2 cellular contexts compared by ENCODE assay signal in the genomic region with DNA sequence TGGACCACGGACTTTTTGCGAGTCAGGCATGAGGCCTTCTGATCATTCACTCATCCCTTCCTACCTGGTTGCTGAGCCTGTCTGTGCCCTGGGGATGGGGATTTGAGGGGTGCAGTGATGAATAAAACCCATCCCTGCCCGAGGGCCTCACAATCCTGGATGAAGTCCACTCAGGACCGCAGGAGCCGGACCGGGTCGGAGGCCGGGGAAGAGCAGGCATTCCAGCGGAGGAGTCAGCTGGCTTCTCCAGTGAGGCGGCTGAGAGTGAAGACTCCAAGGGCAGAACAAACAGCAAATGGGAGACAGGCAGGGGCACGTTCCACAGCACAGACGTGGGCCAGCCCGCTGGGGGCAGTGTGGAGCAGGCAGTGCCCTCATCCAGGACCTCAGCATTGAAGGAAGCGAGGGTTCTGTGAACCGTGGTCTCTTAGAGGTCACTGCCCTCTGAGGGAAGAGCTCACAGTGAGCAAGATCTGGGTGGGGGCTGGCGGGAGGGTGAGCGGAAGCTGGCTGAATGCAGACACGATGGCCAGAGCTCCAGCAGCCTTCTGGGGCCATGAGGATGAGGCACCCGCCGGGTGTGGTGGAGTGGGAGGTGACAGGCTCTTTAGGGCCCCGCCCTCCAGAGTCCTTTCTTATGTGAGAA.
TF ChIP-seq lines count a peak whose summit lies in the region.

No MANE protein-coding gene starts in this region.

TF ChIP-seq in GM23338, 12 proteins besides CTCF, POLR2A, EP300 and RAD21 (continued from another document):
- TF ChIP-seq, protein P1, sequence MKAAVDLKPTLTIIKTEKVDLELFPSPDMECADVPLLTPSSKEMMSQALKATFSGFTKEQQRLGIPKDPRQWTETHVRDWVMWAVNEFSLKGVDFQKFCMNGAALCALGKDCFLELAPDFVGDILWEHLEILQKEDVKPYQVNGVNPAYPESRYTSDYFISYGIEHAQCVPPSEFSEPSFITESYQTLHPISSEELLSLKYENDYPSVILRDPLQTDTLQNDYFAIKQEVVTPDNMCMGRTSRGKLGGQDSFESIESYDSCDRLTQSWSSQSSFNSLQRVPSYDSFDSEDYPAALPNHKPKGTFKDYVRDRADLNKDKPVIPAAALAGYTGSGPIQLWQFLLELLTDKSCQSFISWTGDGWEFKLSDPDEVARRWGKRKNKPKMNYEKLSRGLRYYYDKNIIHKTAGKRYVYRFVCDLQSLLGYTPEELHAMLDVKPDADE (IDR thresholded peaks at IDR 0.05) = no peak
- TF ChIP-seq EZH2phosphoT487 (IDR thresholded peaks at IDR 0.05; ENCODE audit: unreplicated experiment) (no peak), EZH2 (IDR thresholded peaks at IDR 0.05; ENCODE audit: low read depth, unreplicated experiment) (no peak), ZNF114 (CRISPR knock-in tag; IDR thresholded peaks at IDR 0.05) (no peak)
TF ChIP-seq in GM23338: peak in this region for 0.

TF ChIP-seq in HepG2, 621 proteins besides CTCF, POLR2A, EP300 and RAD21 (continued from another document and continues in another):
- TF ChIP-seq, protein P2, sequence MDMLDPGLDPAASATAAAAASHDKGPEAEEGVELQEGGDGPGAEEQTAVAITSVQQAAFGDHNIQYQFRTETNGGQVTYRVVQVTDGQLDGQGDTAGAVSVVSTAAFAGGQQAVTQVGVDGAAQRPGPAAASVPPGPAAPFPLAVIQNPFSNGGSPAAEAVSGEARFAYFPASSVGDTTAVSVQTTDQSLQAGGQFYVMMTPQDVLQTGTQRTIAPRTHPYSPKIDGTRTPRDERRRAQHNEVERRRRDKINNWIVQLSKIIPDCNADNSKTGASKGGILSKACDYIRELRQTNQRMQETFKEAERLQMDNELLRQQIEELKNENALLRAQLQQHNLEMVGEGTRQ (IDR thresholded peaks at IDR 0.05; ENCODE audit: low read depth, low read length) = no peak
- TF ChIP-seq, protein P2 (CRISPR knock-in tag; IDR thresholded peaks at IDR 0.05; ENCODE audit: borderline replicate concordance) = no peak
- TF ChIP-seq, protein P3, sequence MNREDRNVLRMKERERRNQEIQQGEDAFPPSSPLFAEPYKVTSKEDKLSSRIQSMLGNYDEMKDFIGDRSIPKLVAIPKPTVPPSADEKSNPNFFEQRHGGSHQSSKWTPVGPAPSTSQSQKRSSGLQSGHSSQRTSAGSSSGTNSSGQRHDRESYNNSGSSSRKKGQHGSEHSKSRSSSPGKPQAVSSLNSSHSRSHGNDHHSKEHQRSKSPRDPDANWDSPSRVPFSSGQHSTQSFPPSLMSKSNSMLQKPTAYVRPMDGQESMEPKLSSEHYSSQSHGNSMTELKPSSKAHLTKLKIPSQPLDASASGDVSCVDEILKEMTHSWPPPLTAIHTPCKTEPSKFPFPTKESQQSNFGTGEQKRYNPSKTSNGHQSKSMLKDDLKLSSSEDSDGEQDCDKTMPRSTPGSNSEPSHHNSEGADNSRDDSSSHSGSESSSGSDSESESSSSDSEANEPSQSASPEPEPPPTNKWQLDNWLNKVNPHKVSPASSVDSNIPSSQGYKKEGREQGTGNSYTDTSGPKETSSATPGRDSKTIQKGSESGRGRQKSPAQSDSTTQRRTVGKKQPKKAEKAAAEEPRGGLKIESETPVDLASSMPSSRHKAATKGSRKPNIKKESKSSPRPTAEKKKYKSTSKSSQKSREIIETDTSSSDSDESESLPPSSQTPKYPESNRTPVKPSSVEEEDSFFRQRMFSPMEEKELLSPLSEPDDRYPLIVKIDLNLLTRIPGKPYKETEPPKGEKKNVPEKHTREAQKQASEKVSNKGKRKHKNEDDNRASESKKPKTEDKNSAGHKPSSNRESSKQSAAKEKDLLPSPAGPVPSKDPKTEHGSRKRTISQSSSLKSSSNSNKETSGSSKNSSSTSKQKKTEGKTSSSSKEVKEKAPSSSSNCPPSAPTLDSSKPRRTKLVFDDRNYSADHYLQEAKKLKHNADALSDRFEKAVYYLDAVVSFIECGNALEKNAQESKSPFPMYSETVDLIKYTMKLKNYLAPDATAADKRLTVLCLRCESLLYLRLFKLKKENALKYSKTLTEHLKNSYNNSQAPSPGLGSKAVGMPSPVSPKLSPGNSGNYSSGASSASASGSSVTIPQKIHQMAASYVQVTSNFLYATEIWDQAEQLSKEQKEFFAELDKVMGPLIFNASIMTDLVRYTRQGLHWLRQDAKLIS (CRISPR knock-in tag; IDR thresholded peaks at IDR 0.05) = no peak
- no peak for TF ChIP-seq STAT5B (CRISPR knock-in tag; IDR thresholded peaks at IDR 0.05)
- TF ChIP-seq SUZ12 (IDR thresholded peaks at IDR 0.05; ENCODE audit: low read depth, low read length) = no peak
- peak; percentile 29; the same call in 1 of the 2 replicates for TF ChIP-seq HOXA3 (CRISPR knock-in tag; IDR thresholded peaks at IDR 0.05)
- TF ChIP-seq NONO (IDR thresholded peaks at IDR 0.05) = no peak
- peak; percentile 79 for TF ChIP-seq NONO (CRISPR knock-in tag; conservative IDR thresholded peaks at IDR 0.05)
- TF ChIP-seq REXO4 (CRISPR knock-in tag; IDR thresholded peaks at IDR 0.05; ENCODE audit: borderline replicate concordance) = no peak
- TF ChIP-seq ZNF350 (CRISPR knock-in tag; IDR thresholded peaks at IDR 0.05; ENCODE audit: borderline replicate concordance, low read depth) = peak; percentile 71; the same call in 1 of the 2 replicates
- TF ChIP-seq ZBTB38 (CRISPR knock-in tag; IDR thresholded peaks at IDR 0.05) = peak; percentile 52; the same call in 1 of the 2 replicates
- TF ChIP-seq, protein P4, sequence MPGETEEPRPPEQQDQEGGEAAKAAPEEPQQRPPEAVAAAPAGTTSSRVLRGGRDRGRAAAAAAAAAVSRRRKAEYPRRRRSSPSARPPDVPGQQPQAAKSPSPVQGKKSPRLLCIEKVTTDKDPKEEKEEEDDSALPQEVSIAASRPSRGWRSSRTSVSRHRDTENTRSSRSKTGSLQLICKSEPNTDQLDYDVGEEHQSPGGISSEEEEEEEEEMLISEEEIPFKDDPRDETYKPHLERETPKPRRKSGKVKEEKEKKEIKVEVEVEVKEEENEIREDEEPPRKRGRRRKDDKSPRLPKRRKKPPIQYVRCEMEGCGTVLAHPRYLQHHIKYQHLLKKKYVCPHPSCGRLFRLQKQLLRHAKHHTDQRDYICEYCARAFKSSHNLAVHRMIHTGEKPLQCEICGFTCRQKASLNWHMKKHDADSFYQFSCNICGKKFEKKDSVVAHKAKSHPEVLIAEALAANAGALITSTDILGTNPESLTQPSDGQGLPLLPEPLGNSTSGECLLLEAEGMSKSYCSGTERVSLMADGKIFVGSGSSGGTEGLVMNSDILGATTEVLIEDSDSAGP (CRISPR knock-in tag; IDR thresholded peaks at IDR 0.05; ENCODE audit: borderline replicate concordance) = peak; percentile 57; the same call in 1 of the 2 replicates
- TF ChIP-seq, protein P5, sequence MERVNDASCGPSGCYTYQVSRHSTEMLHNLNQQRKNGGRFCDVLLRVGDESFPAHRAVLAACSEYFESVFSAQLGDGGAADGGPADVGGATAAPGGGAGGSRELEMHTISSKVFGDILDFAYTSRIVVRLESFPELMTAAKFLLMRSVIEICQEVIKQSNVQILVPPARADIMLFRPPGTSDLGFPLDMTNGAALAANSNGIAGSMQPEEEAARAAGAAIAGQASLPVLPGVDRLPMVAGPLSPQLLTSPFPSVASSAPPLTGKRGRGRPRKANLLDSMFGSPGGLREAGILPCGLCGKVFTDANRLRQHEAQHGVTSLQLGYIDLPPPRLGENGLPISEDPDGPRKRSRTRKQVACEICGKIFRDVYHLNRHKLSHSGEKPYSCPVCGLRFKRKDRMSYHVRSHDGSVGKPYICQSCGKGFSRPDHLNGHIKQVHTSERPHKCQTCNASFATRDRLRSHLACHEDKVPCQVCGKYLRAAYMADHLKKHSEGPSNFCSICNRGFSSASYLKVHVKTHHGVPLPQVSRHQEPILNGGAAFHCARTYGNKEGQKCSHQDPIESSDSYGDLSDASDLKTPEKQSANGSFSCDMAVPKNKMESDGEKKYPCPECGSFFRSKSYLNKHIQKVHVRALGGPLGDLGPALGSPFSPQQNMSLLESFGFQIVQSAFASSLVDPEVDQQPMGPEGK (CRISPR knock-in tag; IDR thresholded peaks at IDR 0.05) = peak; percentile 37; the same call in 1 of the 2 replicates
- TF ChIP-seq BRCA1 (CRISPR knock-in tag; IDR thresholded peaks at IDR 0.05) = no peak
- TF ChIP-seq BHLHE40 (IDR thresholded peaks at IDR 0.05; ENCODE audit: low read length) = peak; percentile 76
- no peak for TF ChIP-seq THYN1 (CRISPR knock-in tag; IDR thresholded peaks at IDR 0.05; ENCODE audit: borderline replicate concordance, low read depth)
- peak; percentile 65 for TF ChIP-seq SAP130 (CRISPR knock-in tag; IDR thresholded peaks at IDR 0.05; ENCODE audit: low read depth)
- 0 out of 3 replicates have a peak, but pooled peaks have one; percentile 52 for TF ChIP-seq MXI1 (IDR thresholded peaks at IDR 0.05; ENCODE audit: borderline replicate concordance, low read depth, low read length)
- 0 out of 2 replicates have a peak, but pooled peaks have one; percentile 67 for TF ChIP-seq HNRNPL (IDR thresholded peaks at IDR 0.05; ENCODE audit: low read depth, low read length)
- no peak for TF ChIP-seq SOX6 (IDR thresholded peaks at IDR 0.05)
- TF ChIP-seq SOX6 (CRISPR knock-in tag; IDR thresholded peaks at IDR 0.05) = peak; percentile 28; the same call in 1 of the 2 replicates
- no peak for TF ChIP-seq HMGA1 (CRISPR knock-in tag; conservative IDR thresholded peaks at IDR 0.05)
- TF ChIP-seq PCBP1 (IDR thresholded peaks at IDR 0.05; ENCODE audit: borderline replicate concordance, low read depth, low read length) = no peak
- no peak for TF ChIP-seq ZNF260 (CRISPR knock-in tag; IDR thresholded peaks at IDR 0.05; ENCODE audit: borderline replicate concordance, low read depth)
- TF ChIP-seq, protein P1 (CRISPR knock-in tag; IDR thresholded peaks at IDR 0.05) = no peak
- peak; percentile 66 for TF ChIP-seq NR2C2 (CRISPR knock-in tag; IDR thresholded peaks at IDR 0.05; ENCODE audit: borderline replicate concordance)
- peak; percentile 33; the same call in 1 of the 2 replicates for TF ChIP-seq FOXC1 (CRISPR knock-in tag; IDR thresholded peaks at IDR 0.05; ENCODE audit: borderline replicate concordance)
- TF ChIP-seq ETV5 (CRISPR knock-in tag; IDR thresholded peaks at IDR 0.05; ENCODE audit: borderline replicate concordance) = peak; percentile 70
- TF ChIP-seq ZNF44 (CRISPR knock-in tag; IDR thresholded peaks at IDR 0.05) = 0 out of 2 replicates have a peak, but pooled peaks have one; percentile 42
- TF ChIP-seq, protein P6, sequence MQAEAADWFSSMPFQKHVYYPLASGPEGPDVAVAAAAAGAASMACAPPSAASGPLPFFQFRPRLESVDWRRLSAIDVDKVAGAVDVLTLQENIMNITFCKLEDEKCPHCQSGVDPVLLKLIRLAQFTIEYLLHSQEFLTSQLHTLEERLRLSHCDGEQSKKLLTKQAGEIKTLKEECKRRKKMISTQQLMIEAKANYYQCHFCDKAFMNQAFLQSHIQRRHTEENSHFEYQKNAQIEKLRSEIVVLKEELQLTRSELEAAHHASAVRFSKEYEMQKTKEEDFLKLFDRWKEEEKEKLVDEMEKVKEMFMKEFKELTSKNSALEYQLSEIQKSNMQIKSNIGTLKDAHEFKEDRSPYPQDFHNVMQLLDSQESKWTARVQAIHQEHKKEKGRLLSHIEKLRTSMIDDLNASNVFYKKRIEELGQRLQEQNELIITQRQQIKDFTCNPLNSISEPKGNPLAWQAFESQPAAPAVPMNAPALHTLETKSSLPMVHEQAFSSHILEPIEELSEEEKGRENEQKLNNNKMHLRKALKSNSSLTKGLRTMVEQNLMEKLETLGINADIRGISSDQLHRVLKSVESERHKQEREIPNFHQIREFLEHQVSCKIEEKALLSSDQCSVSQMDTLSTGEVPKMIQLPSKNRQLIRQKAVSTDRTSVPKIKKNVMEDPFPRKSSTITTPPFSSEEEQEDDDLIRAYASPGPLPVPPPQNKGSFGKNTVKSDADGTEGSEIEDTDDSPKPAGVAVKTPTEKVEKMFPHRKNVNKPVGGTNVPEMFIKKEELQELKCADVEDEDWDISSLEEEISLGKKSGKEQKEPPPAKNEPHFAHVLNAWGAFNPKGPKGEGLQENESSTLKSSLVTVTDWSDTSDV (CRISPR knock-in tag; IDR thresholded peaks at IDR 0.05) = 0 out of 2 replicates have a peak, but pooled peaks have one; percentile 26
- TF ChIP-seq, protein P7, sequence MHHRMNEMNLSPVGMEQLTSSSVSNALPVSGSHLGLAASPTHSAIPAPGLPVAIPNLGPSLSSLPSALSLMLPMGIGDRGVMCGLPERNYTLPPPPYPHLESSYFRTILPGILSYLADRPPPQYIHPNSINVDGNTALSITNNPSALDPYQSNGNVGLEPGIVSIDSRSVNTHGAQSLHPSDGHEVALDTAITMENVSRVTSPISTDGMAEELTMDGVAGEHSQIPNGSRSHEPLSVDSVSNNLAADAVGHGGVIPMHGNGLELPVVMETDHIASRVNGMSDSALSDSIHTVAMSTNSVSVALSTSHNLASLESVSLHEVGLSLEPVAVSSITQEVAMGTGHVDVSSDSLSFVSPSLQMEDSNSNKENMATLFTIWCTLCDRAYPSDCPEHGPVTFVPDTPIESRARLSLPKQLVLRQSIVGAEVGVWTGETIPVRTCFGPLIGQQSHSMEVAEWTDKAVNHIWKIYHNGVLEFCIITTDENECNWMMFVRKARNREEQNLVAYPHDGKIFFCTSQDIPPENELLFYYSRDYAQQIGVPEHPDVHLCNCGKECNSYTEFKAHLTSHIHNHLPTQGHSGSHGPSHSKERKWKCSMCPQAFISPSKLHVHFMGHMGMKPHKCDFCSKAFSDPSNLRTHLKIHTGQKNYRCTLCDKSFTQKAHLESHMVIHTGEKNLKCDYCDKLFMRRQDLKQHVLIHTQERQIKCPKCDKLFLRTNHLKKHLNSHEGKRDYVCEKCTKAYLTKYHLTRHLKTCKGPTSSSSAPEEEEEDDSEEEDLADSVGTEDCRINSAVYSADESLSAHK (CRISPR knock-in tag; IDR thresholded peaks at IDR 0.05; ENCODE audit: borderline replicate concordance) = no peak
